1 cellular context compared by ENCODE assay signal in genomic region chr18:8962906-8963635, GRCh38.
TF ChIP-seq lines count a peak whose summit lies in the region.

No MANE protein-coding gene starts in this region.

TF ChIP-seq in WTC11, 78 proteins besides CTCF, POLR2A, EP300 and RAD21 (continued from another document):
- no peak for TF ChIP-seq PREB (CRISPR knock-in tag; IDR thresholded peaks at IDR 0.05; ENCODE audit: borderline replicate concordance)
- TF ChIP-seq TCF7 (CRISPR knock-in tag; IDR thresholded peaks at IDR 0.05; ENCODE audit: low read depth): no peak
- no peak for TF ChIP-seq ZNF121 (CRISPR knock-in tag; IDR thresholded peaks at IDR 0.05)
- no peak for TF ChIP-seq TEAD1 (CRISPR knock-in tag; IDR thresholded peaks at IDR 0.05)
- TF ChIP-seq ZSCAN18 (CRISPR knock-in tag; IDR thresholded peaks at IDR 0.05): no peak
- TF ChIP-seq SMAD3 (CRISPR knock-in tag; IDR thresholded peaks at IDR 0.05; ENCODE audit: borderline replicate concordance): no peak
